8 cellular contexts compared by ENCODE assay signal in genomic region chr7:30800785-30801252, GRCh38. TPM values are rescaled to one million over a fixed set of nuclear protein-coding genes. Genes with fewer than 3 reads are reported as not detected.
DNase-seq lines count a peak whose midpoint lies in the region; ATAC-seq and TF ChIP-seq lines count a peak whose summit lies in the region.

No MANE protein-coding gene starts in this region.

- TF ChIP-seq CTCF in DND-41 (IDR thresholded peaks at IDR 0.05; ENCODE audit: borderline replicate concordance, extremely low read depth, low read length, poor library complexity, severe bottlenecking) (peak; percentile 81), choroid plexus epithelial cell (conservative IDR thresholded peaks at IDR 0.05; ENCODE audit: low read depth, low read length) (peak; percentile 87)

- H3K36me3 ChIP-seq in DND-41 (ENCODE audit: insufficient read depth, low read length) = no peaks in the 10 kb centered on the region
- no peaks in the 10 kb centered on the region for H3K36me3 ChIP-seq in MG63
- H3K36me3 ChIP-seq in stomach smooth muscle (ENCODE audit: control insufficient read depth in 2 of 2, insufficient read depth in 2 of 2, low read length in 2 of 2) = peaks cover 0 to 3% of the 10 kb centered on the region in 2 donors

- H4K20me1 ChIP-seq in DND-41 (ENCODE audit: insufficient read depth, low read length) = peaks cover 12% of the 10 kb centered on the region; the same call in 1 of the 2 replicates

- H3K27me3 ChIP-seq in DND-41 (ENCODE audit: insufficient read depth, low read length, poor library complexity) (no peaks in the 10 kb centered on the region), MG63 (no peaks in the 10 kb centered on the region), stomach smooth muscle (ENCODE audit: control insufficient read depth in 1 of 2, insufficient read depth in 2 of 2, low read length in 2 of 2) (no peaks in the 10 kb centered on the region)

- no peak overlapping the region for H2AFZ ChIP-seq in DND-41 (ENCODE audit: low read depth, low read length)

- ATAC-seq in DND-41 (ENCODE audit: insufficient read depth, low read depth) (peak; percentile 73), GM21390 (IDR thresholded peaks at IDR 0.05; ENCODE audit: unreplicated experiment) (peak; percentile 23), GM21825 (IDR thresholded peaks at IDR 0.05; ENCODE audit: unreplicated experiment) (no peak)

- no peak overlapping the region for H3K9ac ChIP-seq in DND-41 (ENCODE audit: low read depth, low read length)
- H3K9ac ChIP-seq in stomach smooth muscle (ENCODE audit: low read length in 2 of 2) = peak overlapping the region; percentile 4 to 58

- peaks cover 41% of the 10 kb centered on the region for H3K4me1 ChIP-seq in DND-41 (ENCODE audit: insufficient read depth, low read length)
- peaks cover 71% of the 10 kb centered on the region for H3K4me1 ChIP-seq in stomach smooth muscle (ENCODE audit: control insufficient read depth, insufficient read depth, low read length)

- peak; percentile 52 for DNase-seq in DND-41
- DNase-seq in MG63 = peak; percentile 44
- DNase-seq in SHP77 (lab: John Stamatoyannopoulos, UW) = peak; percentile 51 to 70
- DNase-seq in choroid plexus epithelial cell (ENCODE audit: low read depth) = peak; percentile 88
- peak; percentile 83 for DNase-seq in left kidney (ENCODE audit: low read depth, low spot score)

- H3K4me3 ChIP-seq in DND-41 (ENCODE audit: low read depth in 1 of 2, low read length in 2 of 2) = no peak overlapping the region
- no peak overlapping the region for H3K4me3 ChIP-seq in MG63
- H3K4me3 ChIP-seq in choroid plexus epithelial cell (ENCODE audit: low read depth, low read length) = no peak overlapping the region
- no peak overlapping the region for H3K4me3 ChIP-seq in stomach smooth muscle (ENCODE audit: low read length in 2 of 2)

- no peak overlapping the region for H3K4me2 ChIP-seq in DND-41 (ENCODE audit: insufficient read depth, low read length)

- H3K27ac ChIP-seq in DND-41 (ENCODE audit: low read length) (no peak overlapping the region), stomach smooth muscle (ENCODE audit: low read length) (peak overlapping the region; percentile 18)

- no peaks in the 10 kb centered on the region for H3K79me2 ChIP-seq in DND-41 (ENCODE audit: insufficient read depth, low read length)

- H3K9me3 ChIP-seq in DND-41 (ENCODE audit: insufficient read depth, low read length, severe bottlenecking) (no peaks in the 10 kb centered on the region), MG63 (no peaks in the 10 kb centered on the region), stomach smooth muscle (ENCODE audit: control insufficient read depth in 2 of 2, low read length in 2 of 2) (no peaks in the 10 kb centered on the region)

RNA-seq across cellular contexts. Expression of gene MINDY4, which starts 29.6 kb away (rescaled TPM):
- 1.7 TPM in 1 of 2 replicates, not detected in the other for total RNA-seq in MG63 (2014; rRNA removed; shearing (Covaris generic); ENCODE audit: low replicate concordance)

RNA-seq across cellular contexts. Expression of gene INMT, which starts 48.9 kb away (rescaled TPM):
- 0.03 TPM in 1 of 2 replicates, not detected in the other for total RNA-seq in MG63 (2014; rRNA removed; shearing (Covaris generic); ENCODE audit: low replicate concordance)
